In genomic region chr3:130850846-130851245, GRCh38 we compare ENCODE assay signal across 9 cellular contexts. TPM values are rescaled to one million over a fixed set of nuclear protein-coding genes. Genes with fewer than 3 reads are reported as not detected.
A peak's percentile ranks its signal among the peaks of the same experiment; 100 is the strongest.
DNase-seq lines count a peak whose midpoint lies in the region; ATAC-seq, FAIRE-seq and TF ChIP-seq lines count a peak whose summit lies in the region.
"Had no signal": no experiment of that assay in that cellular context is flagged by ENCODE, and none has a peak within 500 bp of the region (broad histone marks: within the 10 kb centered on the region; RNA-seq: fewer than 3 reads in every experiment).

No MANE protein-coding gene starts in this region.

- no peak for FAIRE-seq in bronchial epithelial cell (lab: Jason Lieb, UNC)

- H4K8ac ChIP-seq in neuronal stem cell (ENCODE audit: low read depth, low read length): no peak overlapping the region

- H3K27me3 ChIP-seq in bronchial epithelial cell (ENCODE audit: control insufficient read depth, insufficient read depth, low read length) (no peaks in the 10 kb centered on the region), neuronal stem cell (ENCODE audit: control insufficient read depth in 3 of 3, insufficient read depth in 3 of 3, low read depth in 1 of 3, low read length in 3 of 3) (peaks cover 0 to 21% (median 0%) of the 10 kb centered on the region in 3 experiments)

- H2BK120ac ChIP-seq in neuronal stem cell (ENCODE audit: low read depth, low read length): no peak overlapping the region

- TF ChIP-seq CTCF in bronchial epithelial cell (IDR thresholded peaks at IDR 0.05; ENCODE audit: insufficient read depth, low read length, severe bottlenecking): no peak

- H3K18ac ChIP-seq in neuronal stem cell (ENCODE audit: low read length): no peak overlapping the region

- H3K79me1 ChIP-seq in neuronal stem cell (ENCODE audit: low read depth, low read length): no peaks in the 10 kb centered on the region

- peak overlapping the region; percentile 38 for H2AFZ ChIP-seq in neuronal stem cell (ENCODE audit: low read length)

- H3K36me3 ChIP-seq in KOPT-K1 (ENCODE audit: insufficient read depth, low read length) (no peaks in the 10 kb centered on the region), bronchial epithelial cell (ENCODE audit: control insufficient read depth, insufficient read depth, low read length) (no peaks in the 10 kb centered on the region), neuronal stem cell (replicated peaks in 1 of 2; ENCODE audit: control insufficient read depth in 2 of 2, insufficient read depth in 2 of 2, low read length in 2 of 2) (no peaks in the 10 kb centered on the region)

- H3K4me1 ChIP-seq in neuronal stem cell (ENCODE audit: control insufficient read depth in 2 of 2, insufficient read depth in 1 of 2, low read depth in 1 of 2, low read length in 2 of 2): peaks cover 8% of the 10 kb centered on the region in 2 donors

- no peak overlapping the region for H3K4me2 ChIP-seq in neuronal stem cell (ENCODE audit: insufficient read depth, low read length, poor library complexity, severe bottlenecking)

- H3K4ac ChIP-seq in neuronal stem cell (ENCODE audit: low read length): no peak overlapping the region

- ATAC-seq in GM21367 (IDR thresholded peaks at IDR 0.05; ENCODE audit: unreplicated experiment): no peak

- H3K9me3 ChIP-seq in KOPT-K1 (ENCODE audit: insufficient read depth, low read length, poor library complexity, severe bottlenecking): no peaks in the 10 kb centered on the region
- H3K9me3 ChIP-seq in neuronal stem cell (replicated peaks in 1 of 2; ENCODE audit: control insufficient read depth in 2 of 2, insufficient read depth in 1 of 2, low read depth in 1 of 2, low read length in 2 of 2): no peaks in the 10 kb centered on the region

- no peak overlapping the region for H3K23ac ChIP-seq in neuronal stem cell (ENCODE audit: low read depth, low read length, poor library complexity)

- no peak overlapping the region for H3K14ac ChIP-seq in neuronal stem cell (ENCODE audit: low read length)

- H2BK12ac ChIP-seq in neuronal stem cell (ENCODE audit: low read length): no peak overlapping the region

- DNase-seq in Daoy (ENCODE audit: low read depth) (peak; percentile 28), bronchial epithelial cell (ENCODE audit: low read depth) (peak; percentile 76), neuronal stem cell (ENCODE audit: low spot score) (no peak), DMS53 treated with DMSO at 0.1 percent for 48 hours (lab: John Stamatoyannopoulos, UW; ENCODE audit: unreplicated experiment) (no peak), DMS153 treated with DMSO at 0.1 percent for 48 hours (lab: John Stamatoyannopoulos, UW; ENCODE audit: unreplicated experiment) (no peak), SHP77 treated with DMSO at 0.1 percent for 48 hours (lab: John Stamatoyannopoulos, UW) (no peak)
- DNase-seq: activated CD8-positive, alpha-beta memory T cell treated with anti-CD3 and anti-CD28 coated beads for 24 hours had no signal

- no peak overlapping the region for H2AK5ac ChIP-seq in neuronal stem cell (ENCODE audit: low read depth, low read length)

- H4K91ac ChIP-seq in neuronal stem cell (ENCODE audit: low read depth, low read length, poor library complexity): no peak overlapping the region

- H3K4me3 ChIP-seq in bronchial epithelial cell (ENCODE audit: low read depth, low read length) (peak overlapping the region; percentile 25), neuronal stem cell (ENCODE audit: low read length in 2 of 2) (no peak overlapping the region)

- WGBS in neuronal stem cell (ENCODE audit: extremely low coverage in 2 of 2, insufficient read length in 2 of 2, insufficient replicate concordance in 1 of 2), 2 donors: no CpG with 5 or more reads among the region's 7 CpGs

- H3K9ac ChIP-seq in neuronal stem cell (ENCODE audit: low read depth, low read length, poor library complexity): no peak overlapping the region

- no peak overlapping the region for H2BK5ac ChIP-seq in neuronal stem cell (ENCODE audit: low read length)

- H3K27ac ChIP-seq in KOPT-K1 (ENCODE audit: low read depth, low read length, poor library complexity, severe bottlenecking): peak overlapping the region; percentile 83
- no peak overlapping the region for H3K27ac ChIP-seq in neuronal stem cell (replicated peaks; ENCODE audit: low read length)

- no peak overlapping the region for H2BK15ac ChIP-seq in neuronal stem cell (ENCODE audit: low read length)

RNA-seq across cellular contexts. Expression of gene ATP2C1, which starts 43.0 kb away (rescaled TPM):
- 84.3 and 95.2 TPM in 2 replicates for total RNA-seq in Daoy (2014; rRNA removed; shearing (Covaris generic))
- 96.9 and 149 TPM in 2 replicates for total RNA-seq in bronchial epithelial cell
- 36.4 TPM for polyA plus RNA-seq in neuronal stem cell (2013, experiment 1 of 2)
- polyA plus RNA-seq in neuronal stem cell (2013, experiment 2 of 2): 39.2 TPM

Comparison
In these comparisons a context has a peak if more than half of its experiments do, and no peak if none do; other contexts are left out.
1. DNase-seq: peak in Daoy (single experiment) and bronchial epithelial cell (single experiment); none in neuronal stem cell (single experiment), DMS53 treated with DMSO at 0.1 percent for 48 hours (single experiment), DMS153 treated with DMSO at 0.1 percent for 48 hours (single experiment) and SHP77 treated with DMSO at 0.1 percent for 48 hours (single experiment).